8 cellular contexts compared by ENCODE assay signal in genomic region chr11:13277719-13278619, GRCh38. TPM values are rescaled to one million over a fixed set of nuclear protein-coding genes. Genes with fewer than 3 reads are reported as not detected.
A peak's percentile ranks its signal among the peaks of the same experiment; 100 is the strongest.
DNase-seq lines count a peak whose midpoint lies in the region; ATAC-seq and TF ChIP-seq lines count a peak whose summit lies in the region.

Gene BMAL1, plus strand, starts transcription at chr11:13277790. Its CDS starts 76,519 bp downstream, at chr11:13354309.

- H3K4me2 ChIP-seq in parathyroid adenoma (ENCODE audit: low read length), result peak within 1 kb of the TSS; percentile 92

- peak within 1 kb of the TSS; percentile 93 for H2AFZ ChIP-seq in parathyroid adenoma

- H3K4me3 ChIP-seq in Panc1 (ENCODE audit: low read depth in 2 of 2, low read length in 2 of 2) (peak within 1 kb of the TSS; percentile 80 to 94), parathyroid adenoma (ENCODE audit: low read depth, low read length) (peak within 1 kb of the TSS; percentile 81), uterus (peak within 1 kb of the TSS; percentile 87 to 98)

- H3K9me3 ChIP-seq in Panc1 (ENCODE audit: control insufficient read depth, insufficient read depth, low read depth, low read length) (no peaks in the 10 kb centered on the region), parathyroid adenoma (ENCODE audit: control insufficient read depth, low read length) (no peaks in the 10 kb centered on the region), uterus (no peaks in the 10 kb centered on the region)

- peaks cover 8% of the 10 kb centered on the region for H3K79me2 ChIP-seq in parathyroid adenoma

- H3K27me3 ChIP-seq in Panc1 (ENCODE audit: control insufficient read depth, insufficient read depth, low read length), result peaks cover 45% of the 10 kb centered on the region
- no peaks in the 10 kb centered on the region for H3K27me3 ChIP-seq in parathyroid adenoma (ENCODE audit: control insufficient read depth, insufficient read depth, low read length)
- H3K27me3 ChIP-seq in uterus, result no peaks in the 10 kb centered on the region

- no peak for TF ChIP-seq CTCF in Panc1 (IDR thresholded peaks at IDR 0.05)
- no peak for TF ChIP-seq CTCF in parathyroid adenoma (IDR thresholded peaks at IDR 0.05)
- no peak for TF ChIP-seq CTCF in uterus (IDR thresholded peaks at IDR 0.05)

- no peak within 1 kb of the TSS for H3K9ac ChIP-seq in parathyroid adenoma

- BruUV-seq in Panc1 (replicated peaks; lab: Mats Ljungman, UMichigan), result no TSS peak

- intact Hi-C loops in Panc1 (cut with micrococcal nuclease; ENCODE audit: unreplicated experiment) (no loop called here), uterus (cut with DNase I; ENCODE audit: low total_unique reads) (no loop called here)

- DNase-seq in NCI-H1417 (lab: John Stamatoyannopoulos, UW) (peak; percentile 33 to 79 (median 74)), NCI-H1417 treated with DMSO at 0.1 percent for 48 hours (lab: John Stamatoyannopoulos, UW) (no peak), Panc1 (ENCODE audit: low read depth, low spot score) (no peak), activated gamma-delta T cell (lab: John Stamatoyannopoulos, UW) (peak; percentile 68), globus pallidus (ENCODE audit: low spot score) (peak; percentile 11), uterus (peak; percentile 44)

- H3K27ac ChIP-seq in Panc1 (ENCODE audit: low read length) (0 out of 2 replicates have a peak within 1 kb of the TSS, but pooled peaks have one; percentile 71), parathyroid adenoma (peak within 1 kb of the TSS; percentile 88), uterus (peak within 1 kb of the TSS; percentile 95)

- POLR2A ChIA-PET in Panc1 (lab: Charles Lee), result no interaction called here

- ATAC-seq in HG02759 (IDR thresholded peaks at IDR 0.05; ENCODE audit: unreplicated experiment) (peak; percentile 21), Panc1 (peak; percentile 28)

- peak; percentile 75 to 92 for TF ChIP-seq POLR2A in uterus (IDR thresholded peaks at IDR 0.05)

- CTCF ChIA-PET in Panc1 (lab: Charles Lee), result no interaction called here

- H3K36me3 ChIP-seq in Panc1 (ENCODE audit: control insufficient read depth, insufficient read depth, low read length) (no peaks in the 10 kb centered on the region; the same call in 1 of the 2 replicates), parathyroid adenoma (ENCODE audit: control insufficient read depth, insufficient read depth, low read length) (no peaks in the 10 kb centered on the region), uterus (no peaks in the 10 kb centered on the region)

- in situ Hi-C loops in Panc1 (cut with HindIII; ENCODE audit: low pct_unique_long_range_greater_than_20kb, low sequenced_read_pairs), result no loop called here

- H3K4me1 ChIP-seq in Panc1 (ENCODE audit: control insufficient read depth, insufficient read depth, low read length), result peaks cover 5% of the 10 kb centered on the region
- H3K4me1 ChIP-seq in parathyroid adenoma, result peaks cover 5% of the 10 kb centered on the region
- H3K4me1 ChIP-seq in uterus, result peaks cover 0 to 5% of the 10 kb centered on the region in 2 donors

RNA-seq across cellular contexts. Expression of gene BMAL1, which starts in this region (rescaled TPM):
- 9.3 TPM for total RNA-seq in Panc1 (2021; ENCODE audit: unreplicated experiment)
- 3.7 TPM for polyA plus RNA-seq in Panc1 (2012; ENCODE audit: insufficient read length)
- total RNA-seq in uterus, result 100 to 1,000 TPM in 1 of 4 donors, 10 to 100 TPM in 3; 15.8 to 125 (median 24.4) TPM

Comparison
In these comparisons a context has a peak if more than half of its experiments do, and no peak if none do; other contexts are left out.
1. DNase-seq: peak in NCI-H1417 (3 of 3), activated gamma-delta T cell (single experiment), globus pallidus (single experiment) and uterus (2 of 2); none in NCI-H1417 treated with DMSO at 0.1 percent for 48 hours (single experiment) and Panc1 (single experiment).
2. Peak in every context shown above with its lines, with median percentiles within 50 percentile points of each other: H3K27ac ChIP-seq and H3K4me3 ChIP-seq.